Comparison of ENCODE assay signal across 8 cellular contexts in the genomic region with DNA sequence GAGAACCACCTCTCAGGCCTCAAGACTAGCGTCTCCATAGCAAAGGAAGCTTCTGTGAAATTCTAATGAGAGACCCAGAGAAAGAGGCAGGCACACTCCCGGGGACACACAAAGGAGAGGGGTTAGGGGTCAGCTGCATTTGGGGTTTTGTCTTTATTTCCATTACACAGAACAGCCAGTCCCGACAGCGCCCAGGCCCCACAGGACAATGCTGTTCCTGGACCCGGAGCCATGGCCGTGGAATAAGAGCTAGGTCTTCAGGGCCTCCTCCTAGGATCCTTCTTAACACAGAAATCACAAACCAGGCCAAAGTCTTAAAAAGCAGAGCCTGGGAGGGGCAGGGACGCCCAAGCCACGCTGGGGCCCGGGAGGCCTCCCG. TPM values are rescaled to one million over a fixed set of nuclear protein-coding genes. Genes with fewer than 3 reads are reported as not detected.
A peak's percentile ranks its signal among the peaks of the same experiment; 100 is the strongest.
DNase-seq lines count a peak whose midpoint lies in the region; ATAC-seq and TF ChIP-seq lines count a peak whose summit lies in the region.

No MANE protein-coding gene starts in this region.

- H3K27ac ChIP-seq in OCI-LY3 (ENCODE audit: low read length) (no peak overlapping the region), esophagus (ENCODE audit: low read depth in 2 of 2, low read length in 1 of 2) (peak overlapping the region; percentile 91 to 98), neutrophil (peak overlapping the region; percentile 79)

- peak overlapping the region; percentile 67 to 68 for H3K4me3 Mint-ChIP-seq in CD14-positive monocyte

- peaks cover 12% of the 10 kb centered on the region for H3K4me1 ChIP-seq in OCI-LY3 (ENCODE audit: low read length)
- peaks cover 3 to 15% of the 10 kb centered on the region in 2 donors for H3K4me1 ChIP-seq in esophagus (ENCODE audit: control insufficient read depth in 2 of 2, insufficient read depth in 2 of 2, low read length in 1 of 2)
- peaks cover 48% of the 10 kb centered on the region in 2 experiments for H3K4me1 ChIP-seq in neutrophil (ENCODE audit: control insufficient read depth in 1 of 2, insufficient read depth in 1 of 2, low read depth in 1 of 2, low read length in 1 of 2)

- peak overlapping the region; percentile 93 for H3K4me2 ChIP-seq in OCI-LY3 (ENCODE audit: low read length)

- peak overlapping the region; percentile 50; the same call in 1 of the 2 replicates for H3K9ac ChIP-seq in OCI-LY3 (ENCODE audit: low read length)

- H3K79me2 ChIP-seq in OCI-LY3 (ENCODE audit: low read length): no peaks in the 10 kb centered on the region

- TF ChIP-seq CTCF in CD14-positive monocyte (IDR thresholded peaks at IDR 0.05) (no peak), OCI-LY3 (IDR thresholded peaks at IDR 0.05; ENCODE audit: low read depth, low read length) (no peak), neutrophil (IDR thresholded peaks at IDR 0.05) (no peak)

- H3K27ac Mint-ChIP-seq in CD14-positive monocyte: peak overlapping the region; percentile 95 to 97 (median 96)

- peak overlapping the region; percentile 83 for H2AFZ ChIP-seq in OCI-LY3 (ENCODE audit: low read depth, low read length)

- H3K27me3 ChIP-seq in OCI-LY3 (ENCODE audit: low read depth, low read length) (peaks cover 12% of the 10 kb centered on the region; the same call in 1 of the 2 replicates), esophagus (ENCODE audit: control insufficient read depth in 1 of 2, insufficient read depth in 2 of 2, low read length in 2 of 2) (no peaks in the 10 kb centered on the region), neutrophil (no peaks in the 10 kb centered on the region)

- H3K9me3 ChIP-seq in OCI-LY3 (ENCODE audit: insufficient read depth, low read length) (no peaks in the 10 kb centered on the region), esophagus (ENCODE audit: control insufficient read depth in 2 of 2, insufficient read depth in 1 of 2, low read depth in 1 of 2, low read length in 1 of 2) (no peaks in the 10 kb centered on the region), neutrophil (no peaks in the 10 kb centered on the region)

- no peaks in the 10 kb centered on the region for H3K27me3 Mint-ChIP-seq in CD14-positive monocyte (ENCODE audit: low read depth in 3 of 3)

- H3K4me1 Mint-ChIP-seq in CD14-positive monocyte: peaks cover 56% of the 10 kb centered on the region

- H3K36me3 ChIP-seq in OCI-LY3 (replicated peaks; ENCODE audit: low read depth, low read length) (no peaks in the 10 kb centered on the region), esophagus (ENCODE audit: control insufficient read depth in 2 of 2, insufficient read depth in 2 of 2, low read length in 1 of 2) (no peaks in the 10 kb centered on the region), neutrophil (no peaks in the 10 kb centered on the region)

- H3K4me3 ChIP-seq in OCI-LY3 (ENCODE audit: low read length): peak overlapping the region; percentile 89
- peak overlapping the region; percentile 18 to 25 for H3K4me3 ChIP-seq in esophagus (ENCODE audit: low read depth in 1 of 2, low read length in 2 of 2)
- H3K4me3 ChIP-seq in neutrophil (ENCODE audit: low read depth in 1 of 2, low read length in 1 of 2): peak overlapping the region; percentile 67 to 68

- WGBS in esophagus, 2 donors: 35 to 43% methylated on average over 10 of the region's 10 CpGs

- DNase-seq in CD14-positive monocyte (ENCODE audit: low spot score) (no peak), NCI-H1105 (lab: John Stamatoyannopoulos, UW) (no peak), 8988T (no peak)

- H3K36me3 Mint-ChIP-seq in CD14-positive monocyte: peaks cover 3 to 8% of the 10 kb centered on the region in 2 donors

- no peak for ATAC-seq in GM21447 (IDR thresholded peaks at IDR 0.05; ENCODE audit: unreplicated experiment)
- ATAC-seq in HG02642 (IDR thresholded peaks at IDR 0.05; ENCODE audit: poor library complexity, unreplicated experiment): no peak

- peaks cover 0 to 3% (median 0%) of the 10 kb centered on the region in 7 donors for H3K9me3 Mint-ChIP-seq in CD14-positive monocyte

- intact Hi-C loops in CD14-positive monocyte (cut with micrococcal nuclease): no loop called here

- no peaks in the 10 kb centered on the region for H4K20me1 ChIP-seq in OCI-LY3 (ENCODE audit: insufficient read depth, low read length)

RNA-seq across cellular contexts. Expression of gene KCTD15, which starts 22.8 kb away (rescaled TPM):
- polyA plus RNA-seq in CD14-positive monocyte (1 to 10 TPM; 1.6 to 2.1 TPM), esophagus (10 to 100 TPM; 23.8 to 33.1 TPM)

Comparison
In these comparisons a context has a peak if more than half of its experiments do, and no peak if none do; other contexts are left out.
1. H3K4me3 ChIP-seq: peak in every context shown above with its lines; median percentile 89 in OCI-LY3; 68 in neutrophil; 22 in esophagus.
2. RNA of gene KCTD15, which starts 22.8 kb away (polyA plus RNA-seq): 23.8 to 33.1 TPM in esophagus; 1.6 to 2.1 TPM in CD14-positive monocyte; every median in the first group is over 4 times any median in the second.